8 cellular contexts compared by ENCODE assay signal in genomic region chr20:34705383-34706021, GRCh38. TPM values are rescaled to one million over a fixed set of nuclear protein-coding genes. Genes with fewer than 3 reads are reported as not detected.
A peak's percentile ranks its signal among the peaks of the same experiment; 100 is the strongest.
DNase-seq lines count a peak whose midpoint lies in the region; ATAC-seq and TF ChIP-seq lines count a peak whose summit lies in the region.

No MANE protein-coding gene starts in this region.

- H3K4me1 ChIP-seq in PC-9 (replicated peaks; ENCODE audit: insufficient read depth) = peaks cover 34% of the 10 kb centered on the region
- peaks cover 22% of the 10 kb centered on the region for H3K4me1 ChIP-seq in effector memory CD4-positive, alpha-beta T cell (ENCODE audit: control insufficient read depth, insufficient read depth, low read length, poor library complexity, severe bottlenecking)

- H3K4me3 Mint-ChIP-seq in activated CD8-positive, alpha-beta memory T cell treated with anti-CD3 and anti-CD28 coated beads, Interleukin-2, amount 10 ng/mL, durations not matched to agents 7 days and 5 days = peak overlapping the region; percentile 83

- no peaks in the 10 kb centered on the region for H3K9me2 ChIP-seq in PC-9 (ENCODE audit: insufficient read depth)

- H4K20me1 ChIP-seq in PC-9 (ENCODE audit: insufficient read depth) = no peaks in the 10 kb centered on the region; the same call in 1 of the 2 replicates

- no peak for DNase-seq in activated CD8-positive, alpha-beta memory T cell treated with anti-CD3 and anti-CD28 coated beads, Interleukin-2, amount 10 ng/mL, durations not matched to agents 7 days and 5 days
- no peak for DNase-seq in activated CD8-positive, alpha-beta memory T cell treated with anti-CD3 and anti-CD28 coated beads for 24 hours
- DNase-seq in PC-9 = peak; percentile 75 to 76
- no peak for DNase-seq in effector memory CD4-positive, alpha-beta T cell
- peak; percentile 32 for DNase-seq in mucosa of gallbladder (ENCODE audit: low spot score)
- DNase-seq in stimulated activated naive CD4-positive, alpha-beta T cell treated with Interleukin-2 at 50 U/mL for 16 hours (lab: John Stamatoyannopoulos, UW) = no peak
- DNase-seq in DMS114 treated with DMSO at 0.1 percent for 48 hours (lab: John Stamatoyannopoulos, UW; ENCODE audit: unreplicated experiment) = no peak
- no peak for DNase-seq in OCI-M2 (lab: John Stamatoyannopoulos, UW; ENCODE audit: unreplicated experiment)

- H3K27me3 ChIP-seq in PC-9 (ENCODE audit: insufficient read depth, low read depth) = no peaks in the 10 kb centered on the region
- no peaks in the 10 kb centered on the region for H3K27me3 ChIP-seq in effector memory CD4-positive, alpha-beta T cell (replicated peaks; ENCODE audit: control insufficient read depth, insufficient read depth, low read length, poor library complexity, severe bottlenecking)

- H3K27ac Mint-ChIP-seq in activated CD8-positive, alpha-beta memory T cell treated with anti-CD3 and anti-CD28 coated beads, Interleukin-2, amount 10 ng/mL, durations not matched to agents 7 days and 5 days = peak overlapping the region; percentile 5

- ATAC-seq in activated CD8-positive, alpha-beta memory T cell treated with anti-CD3 and anti-CD28 coated beads, Interleukin-2, amount 10 ng/mL, durations not matched to agents 7 days and 5 days = no peak

- peak overlapping the region; percentile 99 for H3K4me2 ChIP-seq in PC-9

- H3K9me3 Mint-ChIP-seq in activated CD8-positive, alpha-beta memory T cell treated with anti-CD3 and anti-CD28 coated beads, Interleukin-2, amount 10 ng/mL, durations not matched to agents 7 days and 5 days (ENCODE audit: low read depth) = no peaks in the 10 kb centered on the region

- H3K36me3 Mint-ChIP-seq in activated CD8-positive, alpha-beta memory T cell treated with anti-CD3 and anti-CD28 coated beads, Interleukin-2, amount 10 ng/mL, durations not matched to agents 7 days and 5 days = no peaks in the 10 kb centered on the region

- POLR2A ChIA-PET in PC-9 (lab: Charles Lee; ENCODE audit: unreplicated experiment) = interaction anchor here (0.6 kb wide), 4 partner anchors 60 to 405 kb away, joined by 4 to 5 read pairs (median 4); no protein-coding TSS in a partner anchor

- no TSS peak for BruUV-seq in PC-9 (replicated peaks; lab: Mats Ljungman, UMichigan)

- H3K27me3 Mint-ChIP-seq in activated CD8-positive, alpha-beta memory T cell treated with anti-CD3 and anti-CD28 coated beads, Interleukin-2, amount 10 ng/mL, durations not matched to agents 7 days and 5 days = peaks cover 22% of the 10 kb centered on the region

- H2AFZ ChIP-seq in PC-9 = no peak overlapping the region

- no peaks in the 10 kb centered on the region for H3K79me2 ChIP-seq in PC-9 (ENCODE audit: low read depth)

- no peaks in the 10 kb centered on the region for H3K9me3 ChIP-seq in PC-9 (ENCODE audit: insufficient read depth, low read depth)
- H3K9me3 ChIP-seq in effector memory CD4-positive, alpha-beta T cell (ENCODE audit: control insufficient read depth, low read length) = no peaks in the 10 kb centered on the region

- no peak overlapping the region for H3K4me3 ChIP-seq in PC-9
- H3K4me3 ChIP-seq in effector memory CD4-positive, alpha-beta T cell (ENCODE audit: insufficient read depth, low read depth, low read length, poor library complexity, severe bottlenecking) = no peak overlapping the region

- CTCF ChIA-PET in activated CD8-positive, alpha-beta memory T cell treated with anti-CD3 and anti-CD28 coated beads, Interleukin-2, amount 10 ng/mL, durations not matched to agents 7 days and 5 days (lab: Charles Lee) = interaction anchor here (1.1 to 4.9 kb wide), 4 partner anchors 64 to 393 kb away, joined by 3 to 43 read pairs (median 24); no protein-coding TSS in a partner anchor
- CTCF ChIA-PET in PC-9 (lab: Charles Lee) = no interaction called here

- no peaks in the 10 kb centered on the region for H3K36me3 ChIP-seq in PC-9 (ENCODE audit: low read depth)
- H3K36me3 ChIP-seq in effector memory CD4-positive, alpha-beta T cell (ENCODE audit: control insufficient read depth, insufficient read depth, low read length) = no peaks in the 10 kb centered on the region

- peak; percentile 44; the same call in 1 of the 2 replicates for TF ChIP-seq CTCF in PC-9 (conservative IDR thresholded peaks at IDR 0.05)

- H3F3A ChIP-seq in PC-9 (ENCODE audit: insufficient read depth, low read depth) = peaks cover 42% of the 10 kb centered on the region

- intact Hi-C loops in PC-9 (cut with micrococcal nuclease; ENCODE audit: unreplicated experiment) = loop anchor here (1.0 to 5.0 kb wide), 4 partner anchors 126 to 513 kb away; partner anchors contain the start of gene AHCY

- peak overlapping the region; percentile 16 for H3K27ac ChIP-seq in PC-9
- peak overlapping the region; percentile 91 for H3K27ac ChIP-seq in effector memory CD4-positive, alpha-beta T cell (ENCODE audit: insufficient read depth, low read length, poor library complexity, severe bottlenecking)

- peaks cover 27% of the 10 kb centered on the region for H3K4me1 Mint-ChIP-seq in activated CD8-positive, alpha-beta memory T cell treated with anti-CD3 and anti-CD28 coated beads, Interleukin-2, amount 10 ng/mL, durations not matched to agents 7 days and 5 days

RNA-seq across cellular contexts. Expression of gene TP53INP2, which starts 1.4 kb away (rescaled TPM):
- total RNA-seq in activated CD8-positive, alpha-beta memory T cell treated with anti-CD3 and anti-CD28 coated beads, Interleukin-2, amount 10 ng/mL, durations not matched to agents 7 days and 5 days = 1 to 10 TPM; 1.4 to 2.4 TPM
- total RNA-seq in PC-9 (2021) (4.4 and 4.9 TPM in 2 replicates), mucosa of gallbladder (59.1 TPM)

RNA-seq across cellular contexts. Expression of gene PIGU, which starts 28.6 kb away (rescaled TPM):
- 10 to 100 TPM; 20.5 to 20.7 TPM for total RNA-seq in activated CD8-positive, alpha-beta memory T cell treated with anti-CD3 and anti-CD28 coated beads, Interleukin-2, amount 10 ng/mL, durations not matched to agents 7 days and 5 days
- total RNA-seq in PC-9 (2021) (20.9 and 25.0 TPM in 2 replicates), mucosa of gallbladder (19.1 TPM)

Comparison
In these comparisons a context has a peak if more than half of its experiments do, and no peak if none do; other contexts are left out.
1. DNase-seq: peak in PC-9 (2 of 2) and mucosa of gallbladder (single experiment); none in activated CD8-positive, alpha-beta memory T cell treated with anti-CD3 and anti-CD28 coated beads, Interleukin-2, amount 10 ng/mL, durations not matched to agents 7 days and 5 days (single experiment), activated CD8-positive, alpha-beta memory T cell treated with anti-CD3 and anti-CD28 coated beads for 24 hours (single experiment), effector memory CD4-positive, alpha-beta T cell (0 of 3), stimulated activated naive CD4-positive, alpha-beta T cell treated with Interleukin-2 at 50 U/mL for 16 hours (single experiment), DMS114 treated with DMSO at 0.1 percent for 48 hours (single experiment) and OCI-M2 (single experiment).
2. RNA of gene TP53INP2, which starts 1.4 kb away (total RNA-seq): 59.1 TPM in mucosa of gallbladder (single experiment); 4.4 to 4.9 TPM in PC-9 and 1.4 to 2.4 TPM in activated CD8-positive, alpha-beta memory T cell treated with anti-CD3 and anti-CD28 coated beads, Interleukin-2, amount 10 ng/mL, durations not matched to agents 7 days and 5 days; every median in the first group is over 10 times any median in the second.